10 cellular contexts compared by ENCODE assay signal in the genomic region with DNA sequence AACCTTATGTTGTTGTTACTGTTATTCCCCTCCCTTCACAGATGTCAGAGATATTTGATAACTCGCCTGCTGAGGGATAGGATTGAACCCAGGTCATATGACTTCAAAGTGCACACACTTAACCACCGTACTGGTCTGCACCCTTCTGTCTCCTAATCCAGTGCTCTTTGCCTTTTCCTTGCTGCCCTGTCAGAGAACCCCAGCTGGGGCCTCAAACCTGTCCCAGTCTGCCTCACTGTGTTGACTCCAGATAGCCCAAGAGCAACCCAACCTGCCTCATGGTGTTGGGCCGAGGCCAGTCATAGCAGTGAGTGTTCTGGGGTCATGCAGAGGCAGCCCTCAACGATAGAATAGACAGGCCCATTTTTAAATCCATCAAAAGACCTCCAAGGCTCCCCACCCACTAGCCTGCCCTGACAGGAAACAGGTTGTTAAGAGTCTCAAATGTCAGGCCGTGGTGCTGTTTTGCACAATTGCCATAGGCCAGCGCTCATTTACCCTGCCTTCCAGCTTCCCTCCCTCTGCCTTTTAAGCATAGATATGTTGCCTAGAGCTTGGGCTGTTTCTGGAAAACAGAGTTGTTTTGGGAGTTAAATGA. TPM values are rescaled to one million over a fixed set of nuclear protein-coding genes. Genes with fewer than 3 reads are reported as not detected.
DNase-seq lines count a peak whose midpoint lies in the region; ATAC-seq and TF ChIP-seq lines count a peak whose summit lies in the region.
"Had no signal": no experiment of that assay in that cellular context is flagged by ENCODE, and none has a peak within 500 bp of the region (broad histone marks: within the 10 kb centered on the region; RNA-seq: fewer than 3 reads in every experiment).

No MANE protein-coding gene starts in this region.

- intact Hi-C loops in activated T-helper 2 cell treated with anti-CD3 and anti-CD28 coated beads, Interferon-gamma antibody, Interleukin-2, Interleukin-4, amounts not matched to agents 10 μg/mL and 5 μg/mL and 100 μg/mL, durations not matched to agents 14 hours and 24 hours and 36 hours (cut with micrococcal nuclease) = no loop called here

- no peaks in the 10 kb centered on the region for H3K36me3 Mint-ChIP-seq in activated T-helper 2 cell treated with anti-CD3 and anti-CD28 coated beads, Interferon-gamma antibody, Interleukin-2, Interleukin-4, amounts not matched to agents 10 μg/mL and 5 μg/mL and 100 μg/mL, durations not matched to agents 14 hours and 24 hours and 36 hours (ENCODE audit: low read depth)
- peaks cover 8% of the 10 kb centered on the region for H3K36me3 Mint-ChIP-seq in type B pancreatic cell

- no peak overlapping the region for H3K4me3 Mint-ChIP-seq in activated T-helper 2 cell treated with anti-CD3 and anti-CD28 coated beads, Interferon-gamma antibody, Interleukin-2, Interleukin-4, amounts not matched to agents 10 μg/mL and 5 μg/mL and 100 μg/mL, durations not matched to agents 14 hours and 24 hours and 36 hours (ENCODE audit: low read depth)
- peak overlapping the region; percentile 60 for H3K4me3 Mint-ChIP-seq in type B pancreatic cell

- no peaks in the 10 kb centered on the region for H3K9me3 Mint-ChIP-seq in activated T-helper 2 cell treated with anti-CD3 and anti-CD28 coated beads, Interferon-gamma antibody, Interleukin-2, Interleukin-4, amounts not matched to agents 10 μg/mL and 5 μg/mL and 100 μg/mL, durations not matched to agents 14 hours and 24 hours and 36 hours
- no peaks in the 10 kb centered on the region for H3K9me3 Mint-ChIP-seq in type B pancreatic cell

- no peak for TF ChIP-seq CTCF in type B pancreatic cell (conservative IDR thresholded peaks at IDR 0.05)

- H3K4me1 Mint-ChIP-seq in activated T-helper 2 cell treated with anti-CD3 and anti-CD28 coated beads, Interferon-gamma antibody, Interleukin-2, Interleukin-4, amounts not matched to agents 10 μg/mL and 5 μg/mL and 100 μg/mL, durations not matched to agents 14 hours and 24 hours and 36 hours (ENCODE audit: low read depth) = peaks cover 9% of the 10 kb centered on the region
- peaks cover 52% of the 10 kb centered on the region for H3K4me1 Mint-ChIP-seq in type B pancreatic cell (ENCODE audit: unreplicated experiment)

- no peaks in the 10 kb centered on the region for H3K27me3 Mint-ChIP-seq in activated T-helper 2 cell treated with anti-CD3 and anti-CD28 coated beads, Interferon-gamma antibody, Interleukin-2, Interleukin-4, amounts not matched to agents 10 μg/mL and 5 μg/mL and 100 μg/mL, durations not matched to agents 14 hours and 24 hours and 36 hours (ENCODE audit: low read depth)
- H3K27me3 Mint-ChIP-seq in type B pancreatic cell = no peaks in the 10 kb centered on the region

- H3K27ac Mint-ChIP-seq in activated T-helper 2 cell treated with anti-CD3 and anti-CD28 coated beads, Interferon-gamma antibody, Interleukin-2, Interleukin-4, amounts not matched to agents 10 μg/mL and 5 μg/mL and 100 μg/mL, durations not matched to agents 14 hours and 24 hours and 36 hours = peak overlapping the region; percentile 57
- H3K27ac Mint-ChIP-seq in type B pancreatic cell = peak overlapping the region; percentile 83

- no peak for ATAC-seq in HG03135 (IDR thresholded peaks at IDR 0.05; ENCODE audit: unreplicated experiment)
- ATAC-seq in HG02981 (IDR thresholded peaks at IDR 0.05; ENCODE audit: unreplicated experiment) = no peak

- DNase-seq in activated CD4-positive, alpha-beta T cell treated with anti-CD3 and anti-CD28 coated beads, Interleukin-2, amount 50 U/mL, for 1 hour = peak; percentile 23
- DNase-seq in activated CD4-positive, alpha-beta T cell treated with anti-CD3 and anti-CD28 coated beads, Interleukin-2, amount 50 U/mL, for 4 hours = no peak
- DNase-seq in activated T-helper 2 cell treated with anti-CD3 and anti-CD28 coated beads, Interferon-gamma antibody, Interleukin-2, Interleukin-4, amounts not matched to agents 10 μg/mL and 5 μg/mL and 100 μg/mL, durations not matched to agents 14 hours and 24 hours and 36 hours (ENCODE audit: low spot score) = no peak
- DNase-seq in iris pigment epithelial cell (ENCODE audit: low read depth) (peak; percentile 43), type B pancreatic cell (ENCODE audit: extremely low spot score, unreplicated experiment) (no peak), NCI-H187 (lab: John Stamatoyannopoulos, UW) (no peak)
- DNase-seq: COR-L47, T1000 had no signal

RNA-seq across cellular contexts. Expression of a gene that starts 37.0 kb away (rescaled TPM):
- total RNA-seq in activated T-helper 2 cell treated with anti-CD3 and anti-CD28 coated beads, Interferon-gamma antibody, Interleukin-2, Interleukin-4, amounts not matched to agents 10 μg/mL and 5 μg/mL and 100 μg/mL, durations not matched to agents 14 hours and 24 hours and 36 hours = 60.4 and 67.7 TPM in 2 replicates
- total RNA-seq in type B pancreatic cell (ENCODE audit: low replicate concordance) = 122 and 145 TPM in 2 replicates

Comparison
In these comparisons a context has a peak if more than half of its experiments do, and no peak if none do; other contexts are left out.
1. DNase-seq: peak in activated CD4-positive, alpha-beta T cell treated with anti-CD3 and anti-CD28 coated beads, Interleukin-2, amount 50 U/mL, for 1 hour (single experiment) and iris pigment epithelial cell (single experiment); none in activated CD4-positive, alpha-beta T cell treated with anti-CD3 and anti-CD28 coated beads, Interleukin-2, amount 50 U/mL, for 4 hours (0 of 2), activated T-helper 2 cell treated with anti-CD3 and anti-CD28 coated beads, Interferon-gamma antibody, Interleukin-2, Interleukin-4, amounts not matched to agents 10 μg/mL and 5 μg/mL and 100 μg/mL, durations not matched to agents 14 hours and 24 hours and 36 hours (single experiment), type B pancreatic cell (single experiment) and NCI-H187 (0 of 2).